In genomic region chr3:153614563-153614962, GRCh38 we compare ENCODE assay signal across 9 cellular contexts.
A peak's percentile ranks its signal among the peaks of the same experiment; 100 is the strongest.
DNase-seq lines count a peak whose midpoint lies in the region; TF ChIP-seq lines count a peak whose summit lies in the region.
"Had no signal": no experiment of that assay in that cellular context is flagged by ENCODE, and none has a peak within 500 bp of the region (broad histone marks: within the 10 kb centered on the region; RNA-seq: fewer than 3 reads in every experiment).

No MANE protein-coding gene starts in this region.

- H3K4me3 ChIP-seq in AG09309 (ENCODE audit: control insufficient read depth, low read depth, low read length) (no peak overlapping the region), kidney epithelial cell (ENCODE audit: low read depth, low read length) (no peak overlapping the region)

- DNase-seq in AG09309 (ENCODE audit: low read depth) (peak; percentile 87), LHCN-M2 (ENCODE audit: low read depth) (peak; percentile 79), amniotic stem cell (lab: John Stamatoyannopoulos, UW) (peak; percentile 32), kidney epithelial cell (ENCODE audit: low read depth) (peak; percentile 47), SK-N-DZ (ENCODE audit: low spot score) (no peak), 8988T (no peak), HuH-7.5 (ENCODE audit: low spot score) (no peak), NCI-H1436 treated with DMSO at 0.1 percent for 48 hours (lab: John Stamatoyannopoulos, UW) (no peak)
- DNase-seq: COR-L47 had no signal

- H3K27me3 ChIP-seq in kidney epithelial cell (ENCODE audit: control insufficient read depth, insufficient read depth, low read length) = no peaks in the 10 kb centered on the region

- no peaks in the 10 kb centered on the region for H3K36me3 ChIP-seq in kidney epithelial cell (ENCODE audit: control insufficient read depth, insufficient read depth, low read length)

- TF ChIP-seq CTCF in AG09309 (IDR thresholded peaks at IDR 0.05; ENCODE audit: control insufficient read depth, insufficient read depth, low read depth, low read length, missing control alignments) (no peak), kidney epithelial cell (IDR thresholded peaks at IDR 0.05; ENCODE audit: insufficient read depth, low read length, poor library complexity, severe bottlenecking) (no peak)

Comparison
In these comparisons a context has a peak if more than half of its experiments do, and no peak if none do; other contexts are left out.
1. DNase-seq: peak in AG09309 (single experiment), LHCN-M2 (single experiment), amniotic stem cell (single experiment) and kidney epithelial cell (single experiment); none in SK-N-DZ (single experiment), 8988T (single experiment), HuH-7.5 (single experiment) and NCI-H1436 treated with DMSO at 0.1 percent for 48 hours (single experiment).